ENCODE assay signal across 9 cellular contexts in the genomic region with DNA sequence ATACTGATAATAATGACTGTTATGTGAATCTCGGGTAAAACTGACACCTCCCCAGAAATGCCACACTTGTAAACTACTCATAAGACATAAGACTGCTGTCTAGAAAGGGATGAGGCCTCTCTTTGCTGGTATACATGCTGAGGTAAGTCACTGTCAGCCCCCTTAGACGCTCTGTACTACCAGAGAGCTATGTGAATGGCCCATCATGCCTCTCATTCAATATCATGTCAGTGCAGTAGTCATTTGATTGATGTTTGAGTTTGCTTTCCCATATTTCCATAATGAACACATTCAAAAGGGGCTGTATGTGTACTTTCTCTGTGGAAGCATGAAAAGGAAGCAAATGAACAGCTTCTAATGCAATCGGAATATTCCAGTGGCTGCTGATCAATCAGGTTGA.
DNase-seq lines count a peak whose midpoint lies in the region; ATAC-seq lines count a peak whose summit lies in the region.
"Had no signal": no experiment of that assay in that cellular context is flagged by ENCODE, and none has a peak within 500 bp of the region (broad histone marks: within the 10 kb centered on the region; RNA-seq: fewer than 3 reads in every experiment).

No MANE protein-coding gene starts in this region.

- H2AK5ac ChIP-seq in mesendoderm (ENCODE audit: low read length): no peak overlapping the region

- peaks cover 2% of the 10 kb centered on the region for H3K4me1 ChIP-seq in mesendoderm (ENCODE audit: control insufficient read depth, low read depth, low read length)
- peaks cover 26% of the 10 kb centered on the region for H3K4me1 ChIP-seq in neuron (ENCODE audit: insufficient read depth, low read length)
- H3K4me1 ChIP-seq: BE2C had no signal

- peaks cover 3% of the 10 kb centered on the region for H3K9me3 ChIP-seq in neuron (ENCODE audit: low read length)
- H3K9me3 ChIP-seq: BE2C, BLaER1 had no signal

- H2BK15ac ChIP-seq in mesendoderm (replicated peaks; ENCODE audit: low read depth): peak overlapping the region; percentile 67

- H3K4ac ChIP-seq in mesendoderm (ENCODE audit: low read depth, low read length): no peak overlapping the region

- H3K36me3 ChIP-seq in mesendoderm (ENCODE audit: control insufficient read depth, insufficient read depth, low read length) (no peaks in the 10 kb centered on the region), neuron (ENCODE audit: insufficient read depth, low read length) (no peaks in the 10 kb centered on the region)
- H3K36me3 ChIP-seq: BE2C, BLaER1 had no signal

- no peak overlapping the region for H4K8ac ChIP-seq in mesendoderm (ENCODE audit: low read depth, low read length)

- no peak overlapping the region for H3K27ac ChIP-seq in mesendoderm (ENCODE audit: low read depth, low read length)
- H3K27ac ChIP-seq: BLaER1 had no signal

- no peaks in the 10 kb centered on the region for H3K79me2 ChIP-seq in mesendoderm (ENCODE audit: control insufficient read depth, insufficient read depth, low read length)

- no peak overlapping the region for H2BK120ac ChIP-seq in mesendoderm (ENCODE audit: low read depth, low read length)

- WGBS in mesendoderm (ENCODE audit: extremely low coverage, insufficient coverage, low lambda C conversion rate): no CpG with 5 or more reads among the region's 3 CpGs

- intact Hi-C loops in cardiac septum (cut with DNase I): no loop called here
- intact Hi-C loops in left ventricle myocardium superior (cut with micrococcal nuclease): no loop called here

- ATAC-seq in left ventricle myocardium superior (no peak), GM18909 (IDR thresholded peaks at IDR 0.05; ENCODE audit: poor library complexity, unreplicated experiment) (no peak)

- H3K56ac ChIP-seq in mesendoderm (ENCODE audit: low read length): peak overlapping the region; percentile 39

- H3K23ac ChIP-seq in mesendoderm (ENCODE audit: low read length): no peak overlapping the region

- H3K4me2 ChIP-seq in mesendoderm (ENCODE audit: low read length): no peak overlapping the region

- DNase-seq in cardiac septum (ENCODE audit: low spot score) (peak; percentile 4), left ventricle myocardium superior (no peak), mesendoderm (no peak)
- DNase-seq in activated CD4-positive, alpha-beta T cell treated with anti-CD3 and anti-CD28 coated beads, Interleukin-2, amount 50 U/mL, for 48 hours: no peak

- no peaks in the 10 kb centered on the region for H3K27me3 ChIP-seq in mesendoderm (ENCODE audit: insufficient read depth, low read length, poor library complexity)
- H3K27me3 ChIP-seq in neuron (ENCODE audit: insufficient read depth, low read length): no peaks in the 10 kb centered on the region
- H3K27me3 ChIP-seq: BE2C, BLaER1 had no signal

- no peak overlapping the region for H3K18ac ChIP-seq in mesendoderm (ENCODE audit: low read length)

- peak overlapping the region; percentile 71 for H2AFZ ChIP-seq in neuron (ENCODE audit: low read depth, low read length)

- H3K79me1 ChIP-seq in mesendoderm (ENCODE audit: low read length): no peaks in the 10 kb centered on the region

- H3K9ac ChIP-seq in mesendoderm (ENCODE audit: low read length): no peak overlapping the region
- H3K9ac ChIP-seq: BLaER1 had no signal

- no peak overlapping the region for H4K5ac ChIP-seq in mesendoderm (ENCODE audit: low read length)

- H2BK5ac ChIP-seq in mesendoderm (ENCODE audit: low read length): no peak overlapping the region

- H3K4me3 ChIP-seq in mesendoderm (ENCODE audit: low read length) (no peak overlapping the region), neuron (ENCODE audit: low read length) (no peak overlapping the region)
- H3K4me3 ChIP-seq: BLaER1, GM12878 had no signal
